8 cellular contexts compared by ENCODE assay signal in the genomic region with DNA sequence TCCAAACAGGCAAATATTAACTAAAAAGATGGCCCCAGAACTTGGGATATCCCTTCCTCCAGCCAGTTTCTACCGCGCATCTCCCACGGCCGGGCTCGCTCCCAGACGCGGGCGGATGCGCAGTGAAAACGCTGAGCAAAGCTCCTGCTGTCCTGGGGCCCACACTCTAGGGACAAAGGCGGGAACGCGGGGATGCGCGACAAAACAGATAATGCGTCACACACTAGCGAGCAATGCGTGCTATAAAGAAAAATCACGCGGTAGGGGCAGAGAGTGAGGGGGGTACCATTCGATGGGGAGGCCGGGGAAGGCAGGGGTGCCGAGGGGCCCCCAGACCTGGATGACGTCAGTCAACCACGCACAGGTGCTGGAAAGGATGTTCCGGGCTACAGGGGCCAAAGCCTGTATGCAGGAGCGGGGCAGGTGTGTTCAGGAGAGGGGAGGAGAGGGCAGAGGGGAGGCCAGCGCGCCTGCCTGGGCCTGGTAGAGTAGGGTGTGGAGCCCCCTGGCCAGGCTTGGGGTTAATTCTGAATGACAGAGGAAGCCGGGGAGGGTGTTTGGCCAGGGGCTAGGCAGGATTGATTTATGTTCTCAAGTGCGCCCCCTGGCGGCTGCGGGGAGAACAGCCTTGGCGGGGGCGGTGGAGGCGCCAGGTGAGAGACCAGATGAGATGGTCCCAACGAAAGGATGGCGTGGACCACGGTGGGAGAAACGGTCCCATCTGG. TPM values are rescaled to one million over a fixed set of nuclear protein-coding genes. Genes with fewer than 3 reads are reported as not detected.
A peak's percentile ranks its signal among the peaks of the same experiment; 100 is the strongest.
DNase-seq lines count a peak whose midpoint lies in the region; ATAC-seq, FAIRE-seq and TF ChIP-seq lines count a peak whose summit lies in the region.

No MANE protein-coding gene starts in this region.

- H3K36me3 Mint-ChIP-seq in activated naive CD8-positive, alpha-beta T cell treated with anti-CD3 and anti-CD28 coated beads, Interleukin-2, amount 10 ng/mL, durations not matched to agents 7 days and 5 days, result no peaks in the 10 kb centered on the region

- no peaks in the 10 kb centered on the region for H3K9me3 Mint-ChIP-seq in activated naive CD8-positive, alpha-beta T cell treated with anti-CD3 and anti-CD28 coated beads, Interleukin-2, amount 10 ng/mL, durations not matched to agents 7 days and 5 days

- no peaks in the 10 kb centered on the region for H3K36me3 ChIP-seq in keratinocyte (ENCODE audit: control insufficient read depth in 2 of 2, extremely low read depth in 1 of 2, insufficient read depth in 2 of 2, low read length in 2 of 2)

- H3K9ac ChIP-seq in keratinocyte (ENCODE audit: control insufficient read depth, extremely low read depth, insufficient read depth, low read length), result no peak overlapping the region

- no peak overlapping the region for H3K4me3 ChIP-seq in keratinocyte (ENCODE audit: control insufficient read depth in 2 of 3, extremely low read depth in 1 of 3, insufficient read depth in 2 of 3, low read depth in 1 of 3, low read length in 3 of 3)

- H3K27ac ChIP-seq in keratinocyte (ENCODE audit: control insufficient read depth, insufficient read depth, low read length), result no peak overlapping the region

- H2AFZ ChIP-seq in keratinocyte (ENCODE audit: control insufficient read depth, low read length), result no peak overlapping the region

- no peak overlapping the region for H3K27ac Mint-ChIP-seq in activated naive CD8-positive, alpha-beta T cell treated with anti-CD3 and anti-CD28 coated beads, Interleukin-2, amount 10 ng/mL, durations not matched to agents 7 days and 5 days

- no peak overlapping the region for H3K4me3 Mint-ChIP-seq in activated naive CD8-positive, alpha-beta T cell treated with anti-CD3 and anti-CD28 coated beads, Interleukin-2, amount 10 ng/mL, durations not matched to agents 7 days and 5 days

- peaks cover 39% of the 10 kb centered on the region for H3K27me3 Mint-ChIP-seq in activated naive CD8-positive, alpha-beta T cell treated with anti-CD3 and anti-CD28 coated beads, Interleukin-2, amount 10 ng/mL, durations not matched to agents 7 days and 5 days

- peak; percentile 25 for DNase-seq in SKM-1 treated with dmso at 0.1 percent for 144 hours (lab: John Stamatoyannopoulos, UW; ENCODE audit: unreplicated experiment)
- peak; percentile 86 for DNase-seq in activated naive CD8-positive, alpha-beta T cell treated with anti-CD3 and anti-CD28 coated beads, Interleukin-2, amount 10 ng/mL, durations not matched to agents 7 days and 5 days
- DNase-seq in keratinocyte (ENCODE audit: low read depth, low spot score), result no peak
- peak; percentile 50 for DNase-seq in stimulated activated CD8-positive, alpha-beta memory T cell treated with anti-CD3 and anti-CD28 coated beads, Interleukin-12 subunit alpha, Interleukin-12 subunit beta, amount 100 ng/mL, for 4 hours (ENCODE audit: low read depth)
- DNase-seq in OCI-M2 (lab: John Stamatoyannopoulos, UW; ENCODE audit: unreplicated experiment), result no peak
- no peak for DNase-seq in SHP77 treated with DMSO at 0.1 percent for 48 hours (lab: John Stamatoyannopoulos, UW)

- H3K4me1 ChIP-seq in keratinocyte (ENCODE audit: control insufficient read depth, extremely low read depth, insufficient read depth, low read length), result no peaks in the 10 kb centered on the region

- H4K20me1 ChIP-seq in keratinocyte (ENCODE audit: control insufficient read depth, extremely low read depth, insufficient read depth, low read length), result no peaks in the 10 kb centered on the region

- dilution Hi-C loops in keratinocyte (cut with MboI; ENCODE audit: extremely low pct_ligation_motif_present, low sequenced_read_pairs), result no loop called here

- no peaks in the 10 kb centered on the region for H3K9me1 ChIP-seq in keratinocyte (ENCODE audit: control insufficient read depth, extremely low read depth, insufficient read depth, low read length)

- H3K4me1 Mint-ChIP-seq in activated naive CD8-positive, alpha-beta T cell treated with anti-CD3 and anti-CD28 coated beads, Interleukin-2, amount 10 ng/mL, durations not matched to agents 7 days and 5 days, result peaks cover 2% of the 10 kb centered on the region

- POLR2A ChIA-PET in activated naive CD8-positive, alpha-beta T cell treated with anti-CD3 and anti-CD28 coated beads, Interleukin-2, amount 10 ng/mL, durations not matched to agents 7 days and 5 days (lab: Charles Lee), result no interaction called here

- ATAC-seq in GM19023 (IDR thresholded peaks at IDR 0.05; ENCODE audit: unreplicated experiment) (peak; percentile 43), HG03108 (IDR thresholded peaks at IDR 0.05; ENCODE audit: unreplicated experiment) (no peak)
- ATAC-seq in activated naive CD8-positive, alpha-beta T cell treated with anti-CD3 and anti-CD28 coated beads, Interleukin-2, amount 10 ng/mL, durations not matched to agents 7 days and 5 days (ENCODE audit: low read depth), result peak; percentile 77

- H3K9me3 ChIP-seq in keratinocyte (ENCODE audit: control insufficient read depth, low read depth, low read length), result no peaks in the 10 kb centered on the region

- no peak for FAIRE-seq in keratinocyte (lab: Jason Lieb, UNC)

- no peak overlapping the region for H3K4me2 ChIP-seq in keratinocyte (ENCODE audit: control insufficient read depth, extremely low read depth, insufficient read depth, low read depth, low read length)

- TF ChIP-seq CTCF in keratinocyte (optimal IDR thresholded peaks at IDR 0.05 in 1 of 3, IDR thresholded peaks at IDR 0.05 in 1 of 3, conservative IDR thresholded peaks at IDR 0.05 in 1 of 3; ENCODE audit: extremely low read depth in 1 of 3, insufficient read depth in 2 of 3, low read length in 3 of 3), result peak; percentile 80 to 95 (median 86)

- H3K79me2 ChIP-seq in keratinocyte (ENCODE audit: control insufficient read depth, insufficient read depth, low read length), result no peaks in the 10 kb centered on the region

- peaks cover 6% of the 10 kb centered on the region for H3K27me3 ChIP-seq in keratinocyte (ENCODE audit: control insufficient read depth, extremely low read depth, insufficient read depth, low read length)

RNA-seq across cellular contexts. Expression of a gene that starts 14.9 kb away (rescaled TPM):
- 100 to 1,000 TPM; 102 to 105 TPM for total RNA-seq in activated naive CD8-positive, alpha-beta T cell treated with anti-CD3 and anti-CD28 coated beads, Interleukin-2, amount 10 ng/mL, durations not matched to agents 7 days and 5 days
- 46.1 to 78.2 TPM (median 55.0 TPM) in 3 replicates for polyA plus RNA-seq in keratinocyte
- polyA plus RNA-seq in keratinocyte (2011; ENCODE audit: low read depth), result 0.76 TPM
- 45.0 and 59.6 TPM in 2 replicates for polyA plus RNA-seq in keratinocyte (2011; cell fraction: cytosol; rRNA removed)
- 48.8 and 62.6 TPM in 2 replicates for polyA plus RNA-seq in keratinocyte (2011; cell fraction: nucleus; rRNA removed)
- 6.3 and 40.2 TPM in 2 replicates for polyA plus RNA-seq in keratinocyte (2012; ENCODE audit: low replicate concordance)
- 70.4 to 144 TPM (median 97.2 TPM) in 3 replicates for polyA minus RNA-seq in keratinocyte
- 56.4 TPM for polyA minus RNA-seq in keratinocyte (2011; cell fraction: cytosol; rRNA and poly(A)+ RNA removed)
- polyA minus RNA-seq in keratinocyte (2011; cell fraction: nucleus; rRNA and poly(A)+ RNA removed), result 30.4 and 38.4 TPM in 2 replicates

Comparison
In these comparisons a context has a peak if more than half of its experiments do, and no peak if none do; other contexts are left out.
1. DNase-seq: peak in SKM-1 treated with dmso at 0.1 percent for 144 hours (single experiment), activated naive CD8-positive, alpha-beta T cell treated with anti-CD3 and anti-CD28 coated beads, Interleukin-2, amount 10 ng/mL, durations not matched to agents 7 days and 5 days (single experiment) and stimulated activated CD8-positive, alpha-beta memory T cell treated with anti-CD3 and anti-CD28 coated beads, Interleukin-12 subunit alpha, Interleukin-12 subunit beta, amount 100 ng/mL, for 4 hours (single experiment); none in keratinocyte (single experiment), OCI-M2 (single experiment) and SHP77 treated with DMSO at 0.1 percent for 48 hours (single experiment).